ENCODE assay signal across 20 cellular contexts in the genomic region with DNA sequence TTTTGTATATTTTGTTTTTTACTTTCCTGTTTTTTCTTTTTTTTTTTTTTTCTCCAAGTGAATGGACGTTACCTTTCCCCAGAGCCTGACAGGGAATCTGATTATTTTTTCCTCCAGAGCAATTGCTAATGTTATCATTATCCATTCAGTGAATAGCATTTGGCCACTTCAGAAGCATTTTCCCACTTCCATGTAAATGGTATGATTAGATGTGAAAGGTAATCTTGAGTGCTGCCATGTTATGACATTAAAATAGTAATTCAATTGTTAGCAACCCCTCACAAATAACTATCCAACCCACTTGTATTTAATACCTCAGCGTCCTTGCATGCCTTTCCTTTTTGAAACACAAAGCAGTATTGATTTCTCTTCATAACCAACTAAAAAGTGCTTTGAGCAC.
"Had no signal": no experiment of that assay in that cellular context is flagged by ENCODE, and none has a peak within 500 bp of the region (broad histone marks: within the 10 kb centered on the region; RNA-seq: fewer than 3 reads in every experiment).

No MANE protein-coding gene starts in this region.

- H3K4me3 Mint-ChIP-seq: mesothelial cell of epicardium; naive B cell; natural killer cell; nephron progenitor cell; stimulated activated memory B cell treated with anti-CD40 and anti-IgM and Interleukin-4, amounts not matched to agents 10 μg/mL and 1 μg/mL and 100 μg/mL, for 72 hours; stimulated activated naive CD8-positive, alpha-beta T cell treated with anti-CD3 and anti-CD28 coated beads, Interleukin-15, amount 100 ng/mL, for 72 hours; type B pancreatic cell had no signal

- H3K4me1 Mint-ChIP-seq: naive B cell; natural killer cell; stimulated activated memory B cell treated with anti-CD40 and anti-IgM and Interleukin-4, amounts not matched to agents 10 μg/mL and 1 μg/mL and 100 μg/mL, for 72 hours; stimulated activated naive CD8-positive, alpha-beta T cell treated with anti-CD3 and anti-CD28 coated beads, Interleukin-15, amount 100 ng/mL, for 72 hours had no signal

- ATAC-seq: natural killer cell; right lobe of liver; stimulated activated memory B cell treated with anti-CD40 and anti-IgM and Interleukin-4, amounts not matched to agents 10 μg/mL and 1 μg/mL and 100 μg/mL, for 72 hours; stimulated activated naive CD8-positive, alpha-beta T cell treated with anti-CD3 and anti-CD28 coated beads, Interleukin-15, amount 100 ng/mL, for 72 hours had no signal

- H3K36me3 Mint-ChIP-seq: mesothelial cell of epicardium; naive B cell; natural killer cell; stimulated activated memory B cell treated with anti-CD40 and anti-IgM and Interleukin-4, amounts not matched to agents 10 μg/mL and 1 μg/mL and 100 μg/mL, for 72 hours; type B pancreatic cell had no signal

- H3K27ac Mint-ChIP-seq: mesothelial cell of epicardium; natural killer cell; nephron progenitor cell; progenitor cell of endocrine pancreas; stimulated activated memory B cell treated with anti-CD40 and anti-IgM and Interleukin-4, amounts not matched to agents 10 μg/mL and 1 μg/mL and 100 μg/mL, for 72 hours; stimulated activated naive CD8-positive, alpha-beta T cell treated with anti-CD3 and anti-CD28 coated beads, Interleukin-15, amount 100 ng/mL, for 72 hours; type B pancreatic cell had no signal

- H3K27me3 Mint-ChIP-seq: naive B cell; progenitor cell of endocrine pancreas; stimulated activated memory B cell treated with anti-CD40 and anti-IgM and Interleukin-4, amounts not matched to agents 10 μg/mL and 1 μg/mL and 100 μg/mL, for 72 hours; stimulated activated naive CD8-positive, alpha-beta T cell treated with anti-CD3 and anti-CD28 coated beads, Interleukin-15, amount 100 ng/mL, for 72 hours had no signal

- H3K9me3 Mint-ChIP-seq: mesothelial cell of epicardium; nephron progenitor cell; stimulated activated memory B cell treated with anti-CD40 and anti-IgM and Interleukin-4, amounts not matched to agents 10 μg/mL and 1 μg/mL and 100 μg/mL, for 72 hours; type B pancreatic cell had no signal

- DNase-seq: islet precursor cell; left ventricle myocardium inferior; mesendoderm; naive B cell; natural killer cell; nephron progenitor cell; ovary; right lobe of liver; stimulated activated CD4-positive, alpha-beta T cell treated with anti-CD3 and anti-CD28 coated beads, Interleukin-1b, Interleukin-23, amount 100 ng/mL, for 48 hours; stimulated activated CD4-positive, alpha-beta T cell treated with anti-CD3 and anti-CD28 coated beads, Interleukin-2, amount 100 ng/mL, for 48 hours; stimulated activated CD4-positive, alpha-beta T cell treated with anti-CD3 and anti-CD28 coated beads, Interleukin-4, amount 100 ng/mL, for 4 hours; stimulated activated CD8-positive, alpha-beta memory T cell treated with anti-CD3 and anti-CD28 coated beads, Interleukin-4, amount 100 ng/mL, for 48 hours; stimulated activated naive CD4-positive, alpha-beta T cell treated with Interleukin-2 at 50 U/mL for 16 hours; stimulated activated naive CD8-positive, alpha-beta T cell treated with anti-CD3 and anti-CD28 coated beads, Interleukin-15, amount 100 ng/mL, for 72 hours; substantia nigra; uterus had no signal
